Comparison of ENCODE assay signal across 1 cellular context in the genomic region with DNA sequence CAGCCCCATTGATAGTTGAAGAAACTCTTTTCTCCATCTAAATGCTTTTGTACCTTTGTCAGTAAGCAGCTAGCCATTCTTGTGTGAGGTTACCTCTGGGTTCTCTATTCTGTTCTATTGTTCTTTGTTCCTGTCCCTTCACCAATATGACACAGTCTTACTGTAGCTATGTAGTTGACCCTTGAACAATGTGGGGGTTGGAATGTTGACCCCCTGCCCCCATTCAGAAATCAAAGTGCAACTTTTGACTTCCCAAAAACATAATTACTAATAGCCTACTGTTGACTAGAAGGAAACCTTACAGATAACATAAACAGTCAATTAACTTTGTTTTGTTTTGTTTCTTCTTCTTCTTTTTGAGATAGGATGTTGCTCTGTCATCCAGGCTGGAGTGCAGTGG.
A peak's percentile ranks its signal among the peaks of the same experiment; 100 is the strongest.
TF ChIP-seq lines count a peak whose summit lies in the region.

No MANE protein-coding gene starts in this region.

TF ChIP-seq in HepG2, 621 proteins besides CTCF, POLR2A, EP300 and RAD21 (continued from another document and continues in another):
- TF ChIP-seq, protein P1, sequence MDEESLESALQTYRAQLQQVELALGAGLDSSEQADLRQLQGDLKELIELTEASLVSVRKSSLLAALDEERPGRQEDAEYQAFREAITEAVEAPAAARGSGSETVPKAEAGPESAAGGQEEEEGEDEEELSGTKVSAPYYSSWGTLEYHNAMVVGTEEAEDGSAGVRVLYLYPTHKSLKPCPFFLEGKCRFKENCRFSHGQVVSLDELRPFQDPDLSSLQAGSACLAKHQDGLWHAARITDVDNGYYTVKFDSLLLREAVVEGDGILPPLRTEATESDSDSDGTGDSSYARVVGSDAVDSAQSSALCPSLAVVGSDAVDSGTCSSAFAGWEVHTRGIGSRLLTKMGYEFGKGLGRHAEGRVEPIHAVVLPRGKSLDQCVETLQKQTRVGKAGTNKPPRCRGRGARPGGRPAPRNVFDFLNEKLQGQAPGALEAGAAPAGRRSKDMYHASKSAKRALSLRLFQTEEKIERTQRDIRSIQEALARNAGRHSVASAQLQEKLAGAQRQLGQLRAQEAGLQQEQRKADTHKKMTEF (CRISPR knock-in tag; IDR thresholded peaks at IDR 0.05) = peak; percentile 59; the same call in 1 of the 2 replicates
- TF ChIP-seq DPF2 (CRISPR knock-in tag; IDR thresholded peaks at IDR 0.05; ENCODE audit: borderline replicate concordance, low read depth) (0 out of 2 replicates have a peak, but pooled peaks have one; percentile 23), STAG1 (CRISPR knock-in tag; IDR thresholded peaks at IDR 0.05) (no peak), ZNF776 (CRISPR knock-in tag; IDR thresholded peaks at IDR 0.05) (no peak), ZNF777 (CRISPR knock-in tag; IDR thresholded peaks at IDR 0.05) (no peak), TBX2 (CRISPR knock-in tag; IDR thresholded peaks at IDR 0.05; ENCODE audit: borderline replicate concordance) (no peak), KLF16 (CRISPR knock-in tag; IDR thresholded peaks at IDR 0.05) (no peak), ZBTB7B (CRISPR knock-in tag; IDR thresholded peaks at IDR 0.05) (no peak), ONECUT2 (CRISPR knock-in tag; IDR thresholded peaks at IDR 0.05) (no peak), ZNF652 (CRISPR knock-in tag; IDR thresholded peaks at IDR 0.05; ENCODE audit: borderline replicate concordance, low read depth) (no peak), ZNF337 (CRISPR knock-in tag; IDR thresholded peaks at IDR 0.05; ENCODE audit: borderline replicate concordance, low read depth) (no peak), MIXL1 (CRISPR knock-in tag; IDR thresholded peaks at IDR 0.05) (peak; percentile 61; the same call in 1 of the 2 replicates), GABPA (IDR thresholded peaks at IDR 0.05; ENCODE audit: low read depth, low read length) (no peak), GABPA (CRISPR knock-in tag; IDR thresholded peaks at IDR 0.05; ENCODE audit: low read depth) (peak; percentile 31; the same call in 1 of the 2 replicates), ZNF205 (CRISPR knock-in tag; IDR thresholded peaks at IDR 0.05) (no peak), SOX5 (CRISPR knock-in tag; IDR thresholded peaks at IDR 0.05; ENCODE audit: borderline replicate concordance) (peak; percentile 99), NCOA2 (CRISPR knock-in tag; IDR thresholded peaks at IDR 0.05) (peak; percentile 47; the same call in 1 of the 2 replicates), NBN (conservative IDR thresholded peaks at IDR 0.05) (no peak), SIN3A (IDR thresholded peaks at IDR 0.05; ENCODE audit: borderline replicate concordance, low read depth, low read length) (no peak), GABPB1 (CRISPR knock-in tag; IDR thresholded peaks at IDR 0.05) (no peak), IRX3 (CRISPR knock-in tag; IDR thresholded peaks at IDR 0.05; ENCODE audit: borderline replicate concordance, low read depth) (no peak), ATF7 (IDR thresholded peaks at IDR 0.05) (no peak), ATF7 (CRISPR knock-in tag; IDR thresholded peaks at IDR 0.05) (no peak), CHCHD3 (CRISPR knock-in tag; IDR thresholded peaks at IDR 0.05) (no peak), MIER2 (CRISPR knock-in tag; IDR thresholded peaks at IDR 0.05) (no peak), KAT8 (CRISPR knock-in tag; IDR thresholded peaks at IDR 0.05) (no peak), ZNF749 (CRISPR knock-in tag; IDR thresholded peaks at IDR 0.05; ENCODE audit: borderline replicate concordance) (no peak), NR2F1 (CRISPR knock-in tag; IDR thresholded peaks at IDR 0.05) (peak; percentile 73 to 95), ZNF335 (CRISPR knock-in tag; IDR thresholded peaks at IDR 0.05) (no peak), GFI1 (CRISPR knock-in tag; IDR thresholded peaks at IDR 0.05; ENCODE audit: borderline replicate concordance) (peak; percentile 42; the same call in 1 of the 2 replicates), HNF4G (IDR thresholded peaks at IDR 0.05; ENCODE audit: borderline replicate concordance, low read depth, low read length) (peak; percentile 87), HNF4G (CRISPR knock-in tag; IDR thresholded peaks at IDR 0.05; ENCODE audit: borderline replicate concordance, low read depth) (no peak; the same call in 1 of the 2 replicates), ZNF615 (CRISPR knock-in tag; IDR thresholded peaks at IDR 0.05; ENCODE audit: borderline replicate concordance) (no peak), ZNF124 (CRISPR knock-in tag; IDR thresholded peaks at IDR 0.05) (no peak), ASH2L (IDR thresholded peaks at IDR 0.05; ENCODE audit: insufficient read length, low read depth, low read length) (peak; percentile 51), RBFOX2 (IDR thresholded peaks at IDR 0.05; ENCODE audit: low read depth, low read length) (no peak), SP140L (CRISPR knock-in tag; IDR thresholded peaks at IDR 0.05; ENCODE audit: borderline replicate concordance) (no peak)
- TF ChIP-seq, protein P2, sequence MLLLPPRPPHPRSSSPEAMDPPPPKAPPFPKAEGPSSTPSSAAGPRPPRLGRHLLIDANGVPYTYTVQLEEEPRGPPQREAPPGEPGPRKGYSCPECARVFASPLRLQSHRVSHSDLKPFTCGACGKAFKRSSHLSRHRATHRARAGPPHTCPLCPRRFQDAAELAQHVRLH (CRISPR knock-in tag; IDR thresholded peaks at IDR 0.05; ENCODE audit: borderline replicate concordance, low read depth) = no peak
- TF ChIP-seq, protein P3, sequence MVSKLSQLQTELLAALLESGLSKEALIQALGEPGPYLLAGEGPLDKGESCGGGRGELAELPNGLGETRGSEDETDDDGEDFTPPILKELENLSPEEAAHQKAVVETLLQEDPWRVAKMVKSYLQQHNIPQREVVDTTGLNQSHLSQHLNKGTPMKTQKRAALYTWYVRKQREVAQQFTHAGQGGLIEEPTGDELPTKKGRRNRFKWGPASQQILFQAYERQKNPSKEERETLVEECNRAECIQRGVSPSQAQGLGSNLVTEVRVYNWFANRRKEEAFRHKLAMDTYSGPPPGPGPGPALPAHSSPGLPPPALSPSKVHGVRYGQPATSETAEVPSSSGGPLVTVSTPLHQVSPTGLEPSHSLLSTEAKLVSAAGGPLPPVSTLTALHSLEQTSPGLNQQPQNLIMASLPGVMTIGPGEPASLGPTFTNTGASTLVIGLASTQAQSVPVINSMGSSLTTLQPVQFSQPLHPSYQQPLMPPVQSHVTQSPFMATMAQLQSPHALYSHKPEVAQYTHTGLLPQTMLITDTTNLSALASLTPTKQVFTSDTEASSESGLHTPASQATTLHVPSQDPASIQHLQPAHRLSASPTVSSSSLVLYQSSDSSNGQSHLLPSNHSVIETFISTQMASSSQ (IDR thresholded peaks at IDR 0.05; ENCODE audit: low read depth) = 0 out of 2 replicates have a peak, but pooled peaks have one; percentile 28
- TF ChIP-seq, protein P3 (CRISPR knock-in tag; IDR thresholded peaks at IDR 0.05; ENCODE audit: borderline replicate concordance) = no peak
- TF ChIP-seq, protein P4, sequence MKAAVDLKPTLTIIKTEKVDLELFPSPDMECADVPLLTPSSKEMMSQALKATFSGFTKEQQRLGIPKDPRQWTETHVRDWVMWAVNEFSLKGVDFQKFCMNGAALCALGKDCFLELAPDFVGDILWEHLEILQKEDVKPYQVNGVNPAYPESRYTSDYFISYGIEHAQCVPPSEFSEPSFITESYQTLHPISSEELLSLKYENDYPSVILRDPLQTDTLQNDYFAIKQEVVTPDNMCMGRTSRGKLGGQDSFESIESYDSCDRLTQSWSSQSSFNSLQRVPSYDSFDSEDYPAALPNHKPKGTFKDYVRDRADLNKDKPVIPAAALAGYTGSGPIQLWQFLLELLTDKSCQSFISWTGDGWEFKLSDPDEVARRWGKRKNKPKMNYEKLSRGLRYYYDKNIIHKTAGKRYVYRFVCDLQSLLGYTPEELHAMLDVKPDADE (CRISPR knock-in tag; IDR thresholded peaks at IDR 0.05) = no peak
- TF ChIP-seq, protein P5, sequence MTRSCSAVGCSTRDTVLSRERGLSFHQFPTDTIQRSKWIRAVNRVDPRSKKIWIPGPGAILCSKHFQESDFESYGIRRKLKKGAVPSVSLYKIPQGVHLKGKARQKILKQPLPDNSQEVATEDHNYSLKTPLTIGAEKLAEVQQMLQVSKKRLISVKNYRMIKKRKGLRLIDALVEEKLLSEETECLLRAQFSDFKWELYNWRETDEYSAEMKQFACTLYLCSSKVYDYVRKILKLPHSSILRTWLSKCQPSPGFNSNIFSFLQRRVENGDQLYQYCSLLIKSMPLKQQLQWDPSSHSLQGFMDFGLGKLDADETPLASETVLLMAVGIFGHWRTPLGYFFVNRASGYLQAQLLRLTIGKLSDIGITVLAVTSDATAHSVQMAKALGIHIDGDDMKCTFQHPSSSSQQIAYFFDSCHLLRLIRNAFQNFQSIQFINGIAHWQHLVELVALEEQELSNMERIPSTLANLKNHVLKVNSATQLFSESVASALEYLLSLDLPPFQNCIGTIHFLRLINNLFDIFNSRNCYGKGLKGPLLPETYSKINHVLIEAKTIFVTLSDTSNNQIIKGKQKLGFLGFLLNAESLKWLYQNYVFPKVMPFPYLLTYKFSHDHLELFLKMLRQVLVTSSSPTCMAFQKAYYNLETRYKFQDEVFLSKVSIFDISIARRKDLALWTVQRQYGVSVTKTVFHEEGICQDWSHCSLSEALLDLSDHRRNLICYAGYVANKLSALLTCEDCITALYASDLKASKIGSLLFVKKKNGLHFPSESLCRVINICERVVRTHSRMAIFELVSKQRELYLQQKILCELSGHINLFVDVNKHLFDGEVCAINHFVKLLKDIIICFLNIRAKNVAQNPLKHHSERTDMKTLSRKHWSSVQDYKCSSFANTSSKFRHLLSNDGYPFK (CRISPR knock-in tag; IDR thresholded peaks at IDR 0.05; ENCODE audit: borderline replicate concordance) = no peak
- TF ChIP-seq, protein P6, sequence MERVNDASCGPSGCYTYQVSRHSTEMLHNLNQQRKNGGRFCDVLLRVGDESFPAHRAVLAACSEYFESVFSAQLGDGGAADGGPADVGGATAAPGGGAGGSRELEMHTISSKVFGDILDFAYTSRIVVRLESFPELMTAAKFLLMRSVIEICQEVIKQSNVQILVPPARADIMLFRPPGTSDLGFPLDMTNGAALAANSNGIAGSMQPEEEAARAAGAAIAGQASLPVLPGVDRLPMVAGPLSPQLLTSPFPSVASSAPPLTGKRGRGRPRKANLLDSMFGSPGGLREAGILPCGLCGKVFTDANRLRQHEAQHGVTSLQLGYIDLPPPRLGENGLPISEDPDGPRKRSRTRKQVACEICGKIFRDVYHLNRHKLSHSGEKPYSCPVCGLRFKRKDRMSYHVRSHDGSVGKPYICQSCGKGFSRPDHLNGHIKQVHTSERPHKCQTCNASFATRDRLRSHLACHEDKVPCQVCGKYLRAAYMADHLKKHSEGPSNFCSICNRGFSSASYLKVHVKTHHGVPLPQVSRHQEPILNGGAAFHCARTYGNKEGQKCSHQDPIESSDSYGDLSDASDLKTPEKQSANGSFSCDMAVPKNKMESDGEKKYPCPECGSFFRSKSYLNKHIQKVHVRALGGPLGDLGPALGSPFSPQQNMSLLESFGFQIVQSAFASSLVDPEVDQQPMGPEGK (CRISPR knock-in tag; IDR thresholded peaks at IDR 0.05) = peak; percentile 86
- TF ChIP-seq, protein P7, sequence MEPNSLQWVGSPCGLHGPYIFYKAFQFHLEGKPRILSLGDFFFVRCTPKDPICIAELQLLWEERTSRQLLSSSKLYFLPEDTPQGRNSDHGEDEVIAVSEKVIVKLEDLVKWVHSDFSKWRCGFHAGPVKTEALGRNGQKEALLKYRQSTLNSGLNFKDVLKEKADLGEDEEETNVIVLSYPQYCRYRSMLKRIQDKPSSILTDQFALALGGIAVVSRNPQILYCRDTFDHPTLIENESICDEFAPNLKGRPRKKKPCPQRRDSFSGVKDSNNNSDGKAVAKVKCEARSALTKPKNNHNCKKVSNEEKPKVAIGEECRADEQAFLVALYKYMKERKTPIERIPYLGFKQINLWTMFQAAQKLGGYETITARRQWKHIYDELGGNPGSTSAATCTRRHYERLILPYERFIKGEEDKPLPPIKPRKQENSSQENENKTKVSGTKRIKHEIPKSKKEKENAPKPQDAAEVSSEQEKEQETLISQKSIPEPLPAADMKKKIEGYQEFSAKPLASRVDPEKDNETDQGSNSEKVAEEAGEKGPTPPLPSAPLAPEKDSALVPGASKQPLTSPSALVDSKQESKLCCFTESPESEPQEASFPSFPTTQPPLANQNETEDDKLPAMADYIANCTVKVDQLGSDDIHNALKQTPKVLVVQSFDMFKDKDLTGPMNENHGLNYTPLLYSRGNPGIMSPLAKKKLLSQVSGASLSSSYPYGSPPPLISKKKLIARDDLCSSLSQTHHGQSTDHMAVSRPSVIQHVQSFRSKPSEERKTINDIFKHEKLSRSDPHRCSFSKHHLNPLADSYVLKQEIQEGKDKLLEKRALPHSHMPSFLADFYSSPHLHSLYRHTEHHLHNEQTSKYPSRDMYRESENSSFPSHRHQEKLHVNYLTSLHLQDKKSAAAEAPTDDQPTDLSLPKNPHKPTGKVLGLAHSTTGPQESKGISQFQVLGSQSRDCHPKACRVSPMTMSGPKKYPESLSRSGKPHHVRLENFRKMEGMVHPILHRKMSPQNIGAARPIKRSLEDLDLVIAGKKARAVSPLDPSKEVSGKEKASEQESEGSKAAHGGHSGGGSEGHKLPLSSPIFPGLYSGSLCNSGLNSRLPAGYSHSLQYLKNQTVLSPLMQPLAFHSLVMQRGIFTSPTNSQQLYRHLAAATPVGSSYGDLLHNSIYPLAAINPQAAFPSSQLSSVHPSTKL (CRISPR knock-in tag; IDR thresholded peaks at IDR 0.05) = peak; percentile 80
- TF ChIP-seq, protein P8, sequence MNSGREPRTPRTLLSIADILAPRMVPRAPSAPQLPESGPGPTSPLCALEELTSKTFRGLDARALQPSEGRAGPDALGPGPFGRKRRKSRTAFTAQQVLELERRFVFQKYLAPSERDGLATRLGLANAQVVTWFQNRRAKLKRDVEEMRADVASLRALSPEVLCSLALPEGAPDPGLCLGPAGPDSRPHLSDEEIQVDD (CRISPR knock-in tag; IDR thresholded peaks at IDR 0.05; ENCODE audit: borderline replicate concordance) = no peak
- TF ChIP-seq, protein P9, sequence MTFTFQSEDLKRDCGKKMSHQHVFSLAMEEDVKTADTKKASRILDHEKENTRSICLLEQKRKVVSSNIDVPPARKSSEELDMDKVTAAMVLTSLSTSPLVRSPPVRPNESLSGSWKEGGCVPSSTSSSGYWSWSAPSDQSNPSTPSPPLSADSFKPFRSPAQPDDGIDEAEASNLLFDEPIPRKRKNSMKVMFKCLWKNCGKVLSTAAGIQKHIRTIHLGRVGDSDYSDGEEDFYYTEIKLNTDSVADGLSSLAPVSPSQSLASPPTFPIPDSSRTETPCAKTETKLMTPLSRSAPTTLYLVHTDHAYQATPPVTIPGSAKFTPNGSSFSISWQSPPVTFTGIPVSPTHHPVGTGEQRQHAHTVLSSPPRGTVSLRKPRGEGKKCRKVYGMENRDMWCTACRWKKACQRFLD (CRISPR knock-in tag; IDR thresholded peaks at IDR 0.05; ENCODE audit: borderline replicate concordance) = no peak
